Comparison of ENCODE assay signal across 24 cellular contexts in genomic region chr3:33886015-33886414, GRCh38.
"Had no signal": no experiment of that assay in that cellular context is flagged by ENCODE, and none has a peak within 500 bp of the region (broad histone marks: within the 10 kb centered on the region; RNA-seq: fewer than 3 reads in every experiment).

No MANE protein-coding gene starts in this region.

- H3K27me3 Mint-ChIP-seq: central memory CD8-positive, alpha-beta T cell; dendritic cell treated with granulocyte-macrophage colony-stimulating factor and Interleukin-4, amounts not matched to agents 40 ng/mL and 50 ng/mL, for 4 days had no signal

- H3K27ac ChIP-seq: body of pancreas, left lung, right atrium auricular region, skin epidermis, transverse colon, vagina, VCaP had no signal

- H3K36me3 ChIP-seq: left lung, right atrium auricular region, transverse colon, vagina had no signal

- H3K27me3 ChIP-seq: body of pancreas, right atrium auricular region, vagina had no signal

- H3K4me3 ChIP-seq: body of pancreas, left lung, mucosa of descending colon, right atrium auricular region, skin epidermis, transverse colon, vagina had no signal

- H3K9me3 ChIP-seq: body of pancreas, left lung, mucosa of descending colon, right atrium auricular region, transverse colon, vagina had no signal

- DNase-seq: activated CD4-positive, alpha-beta T cell treated with anti-CD3 and anti-CD28 coated beads for 1 hour; activated CD4-positive, alpha-beta T cell treated with anti-CD3 and anti-CD28 coated beads, Interleukin-2, amount 50 U/mL, for 4 hours; activated naive CD4-positive, alpha-beta T cell treated with Interleukin-2 at 50 U/mL for 16 hours; body of pancreas; effector memory CD4-positive, alpha-beta T cell; hippocampal formation; kidney; left lung; mucosa of descending colon; natural killer cell; nucleus accumbens; posterior cingulate gyrus; stimulated activated CD4-positive, alpha-beta T cell treated with anti-CD3 and anti-CD28 coated beads, Interleukin-4, amount 100 ng/mL, for 24 hours; stimulated activated naive CD4-positive, alpha-beta T cell; T-helper 9 cell; transverse colon had no signal

- H3K27ac Mint-ChIP-seq: activated T-helper 17 cell treated with anti-CD3 and anti-CD28 coated beads, Interleukin-2, amount 50 U/mL, for 72 hours; dendritic cell treated with granulocyte-macrophage colony-stimulating factor and Interleukin-4, amounts not matched to agents 40 ng/mL and 50 ng/mL, for 4 days; memory B cell; natural killer cell had no signal

- H3K4me1 Mint-ChIP-seq: natural killer cell had no signal

- H3K9me3 Mint-ChIP-seq: activated T-helper 17 cell treated with anti-CD3 and anti-CD28 coated beads, Interleukin-2, amount 50 U/mL, for 72 hours; central memory CD8-positive, alpha-beta T cell; dendritic cell treated with granulocyte-macrophage colony-stimulating factor and Interleukin-4, amounts not matched to agents 40 ng/mL and 50 ng/mL, for 4 days; memory B cell; natural killer cell had no signal

- ATAC-seq: activated T-helper 17 cell treated with anti-CD3 and anti-CD28 coated beads, Interleukin-2, amount 50 U/mL, for 72 hours; body of pancreas; left lung; mucosa of descending colon; natural killer cell had no signal

- H3K4me3 Mint-ChIP-seq: activated T-helper 17 cell treated with anti-CD3 and anti-CD28 coated beads, Interleukin-2, amount 50 U/mL, for 72 hours; central memory CD8-positive, alpha-beta T cell; dendritic cell treated with granulocyte-macrophage colony-stimulating factor and Interleukin-4, amounts not matched to agents 40 ng/mL and 50 ng/mL, for 4 days; memory B cell; natural killer cell had no signal

- H3K36me3 Mint-ChIP-seq: memory B cell, natural killer cell had no signal
